ENCODE assay signal across 39 cellular contexts in genomic region chr6:39307462-39307861, GRCh38. TPM values are rescaled to one million over a fixed set of nuclear protein-coding genes. Genes with fewer than 3 reads are reported as not detected.
"Had no signal": no experiment of that assay in that cellular context is flagged by ENCODE, and none has a peak within 500 bp of the region (broad histone marks: within the 10 kb centered on the region; RNA-seq: fewer than 3 reads in every experiment).

No MANE protein-coding gene starts in this region.

- H3K36me3 ChIP-seq: MG63 had no signal

- H3K27me3 ChIP-seq: MG63 had no signal

- H3K9me3 ChIP-seq: MG63 had no signal

- DNase-seq: Karpas-422, Kasumi-1, MG63, MM.1S, MV-4-11, NCI-H1048, NCI-H1092, NCI-H1092 treated with DMSO at 0.1 percent for 48 hours, NCI-H1105, NCI-H1105 treated with DMSO at 0.1 percent for 48 hours, NCI-H1417, NCI-H1417 treated with DMSO at 0.1 percent for 48 hours, NCI-H1436, NCI-H1436 treated with DMSO at 0.1 percent for 48 hours, NCI-H146, NCI-H1694, NCI-H1694 treated with DMSO at 0.1 percent for 48 hours, NCI-H187, NCI-H187 treated with DMSO at 0.1 percent for 48 hours, NCI-H1930, NCI-H2029, NCI-H2029 treated with DMSO at 0.1 percent for 48 hours, NCI-H2081, NCI-H2081 treated with DMSO at 0.1 percent for 48 hours, NCI-H2107, NCI-H2171, NCI-H2171 treated with DMSO at 0.1 percent for 48 hours, NCI-H2227 treated with DMSO at 0.1 percent for 48 hours, NCI-H226, NCI-H345, NCI-H446, NCI-H446 treated with DMSO at 0.1 percent for 48 hours, NCI-H510A, NCI-H510A treated with DMSO at 0.1 percent for 48 hours, NCI-H524 had no signal

- H3K4me3 ChIP-seq: MG63 had no signal

RNA-seq across cellular contexts. Expression of gene KCNK17, which starts 6.8 kb away (rescaled TPM):
- total RNA-seq: LHCN-M2, M059J, MCF 10A, NCI-H460 had no signal

RNA-seq across cellular contexts. Expression of gene KCNK16, which starts 15.0 kb away (rescaled TPM):
- total RNA-seq: LHCN-M2, M059J, MCF 10A, NCI-H460 had no signal
